ENCODE assay signal across 17 cellular contexts in genomic region chr20:63129991-63130653, GRCh38.
DNase-seq lines count a peak whose midpoint lies in the region; TF ChIP-seq lines count a peak whose summit lies in the region.
"Had no signal": no experiment of that assay in that cellular context is flagged by ENCODE, and none has a peak within 500 bp of the region (broad histone marks: within the 10 kb centered on the region; RNA-seq: fewer than 3 reads in every experiment).

No MANE protein-coding gene starts in this region.

- no peaks in the 10 kb centered on the region for H3K36me3 Mint-ChIP-seq in CD14-positive monocyte
- H3K36me3 Mint-ChIP-seq: stimulated activated effector memory CD8-positive, alpha-beta T cell treated with anti-CD3 and anti-CD28 coated beads, Interleukin-12 subunit alpha, Interleukin-12 subunit beta, amount 100 ng/mL, for 72 hours had no signal

- H3K9me2 ChIP-seq in neural cell (ENCODE audit: insufficient read depth, low read length): no peaks in the 10 kb centered on the region
- no peaks in the 10 kb centered on the region for H3K9me2 ChIP-seq in SK-N-SH

- no peak overlapping the region for H3K4me3 Mint-ChIP-seq in CD14-positive monocyte
- H3K4me3 Mint-ChIP-seq: activated CD4-positive, alpha-beta memory T cell treated with anti-CD3 and anti-CD28 coated beads, Interleukin-2, amount 10 ng/mL, durations not matched to agents 7 days and 5 days; stimulated activated effector memory CD8-positive, alpha-beta T cell treated with anti-CD3 and anti-CD28 coated beads, Interleukin-12 subunit alpha, Interleukin-12 subunit beta, amount 100 ng/mL, for 72 hours had no signal

- no peak overlapping the region for H3K4me2 ChIP-seq in neural cell (ENCODE audit: low read length)
- H3K4me2 ChIP-seq in SK-N-SH: no peak overlapping the region

- CTCF ChIA-PET in SK-N-SH (lab: Yijun Ruan, JAX): no interaction called here

- peak overlapping the region; percentile 17 for H3K27ac ChIP-seq in neural cell (ENCODE audit: low read length)
- no peak overlapping the region for H3K27ac ChIP-seq in SK-N-SH (ENCODE audit: low read depth in 2 of 2, low read length in 1 of 2)
- H3K27ac ChIP-seq: gastrocnemius medialis, ovary, tibial nerve had no signal

- TF ChIP-seq EP300 in neural cell (conservative IDR thresholded peaks at IDR 0.05; ENCODE audit: poor library complexity, severe bottlenecking) (peak; percentile 58), SK-N-SH (IDR thresholded peaks at IDR 0.05; ENCODE audit: borderline replicate concordance in 1 of 2, low read depth in 1 of 2, low read length in 1 of 2) (no peak)

- H4K20me1 ChIP-seq in neural cell (ENCODE audit: insufficient read depth): no peaks in the 10 kb centered on the region
- H4K20me1 ChIP-seq in SK-N-SH (ENCODE audit: insufficient read depth): no peaks in the 10 kb centered on the region

- TF ChIP-seq CTCF in CD14-positive monocyte (IDR thresholded peaks at IDR 0.05): no peak
- no peak for TF ChIP-seq CTCF in neural cell (IDR thresholded peaks at IDR 0.05; ENCODE audit: poor library complexity, severe bottlenecking)
- TF ChIP-seq CTCF in SK-N-SH (IDR thresholded peaks at IDR 0.05): no peak
- no peak for TF ChIP-seq CTCF in GM13976 (IDR thresholded peaks at IDR 0.05; ENCODE audit: borderline replicate concordance, control extremely low read depth, extremely low read depth, insufficient read depth, missing control alignments)

- H3K9me3 ChIP-seq in HAP-1: no peaks in the 10 kb centered on the region
- H3K9me3 ChIP-seq in neural cell (ENCODE audit: low read length): no peaks in the 10 kb centered on the region
- H3K9me3 ChIP-seq in SK-N-SH: no peaks in the 10 kb centered on the region
- H3K9me3 ChIP-seq: gastrocnemius medialis, ovary, tibial nerve had no signal

- peaks cover 0 to 2% (median 0%) of the 10 kb centered on the region in 7 donors for H3K9me3 Mint-ChIP-seq in CD14-positive monocyte
- H3K9me3 Mint-ChIP-seq: activated CD4-positive, alpha-beta memory T cell treated with anti-CD3 and anti-CD28 coated beads, Interleukin-2, amount 10 ng/mL, durations not matched to agents 7 days and 5 days; stimulated activated effector memory CD8-positive, alpha-beta T cell treated with anti-CD3 and anti-CD28 coated beads, Interleukin-12 subunit alpha, Interleukin-12 subunit beta, amount 100 ng/mL, for 72 hours had no signal

- intact Hi-C loops in CD14-positive monocyte (cut with micrococcal nuclease): no loop called here

- in situ Hi-C loops in HAP-1 (cut with MboI; ENCODE audit: low sequenced_read_pairs): no loop called here
- in situ Hi-C loops in GM13976 (cut with MboI; ENCODE audit: low sequenced_read_pairs, unreplicated experiment): no loop called here

- POLR2A ChIA-PET in SK-N-SH (lab: Yijun Ruan, JAX): no interaction called here

- no peak overlapping the region for H3K27ac Mint-ChIP-seq in CD14-positive monocyte
- H3K27ac Mint-ChIP-seq: activated CD4-positive, alpha-beta memory T cell treated with anti-CD3 and anti-CD28 coated beads, Interleukin-2, amount 10 ng/mL, durations not matched to agents 7 days and 5 days; stimulated activated effector memory CD8-positive, alpha-beta T cell treated with anti-CD3 and anti-CD28 coated beads, Interleukin-12 subunit alpha, Interleukin-12 subunit beta, amount 100 ng/mL, for 72 hours had no signal

- H3K4me3 ChIP-seq in HAP-1 (no peak overlapping the region), neural cell (ENCODE audit: low read length) (no peak overlapping the region), SK-N-SH (ENCODE audit: low read depth in 2 of 2, low read length in 1 of 2) (no peak overlapping the region)
- H3K4me3 ChIP-seq: gastrocnemius medialis, ovary, tibial nerve had no signal

- H3K79me2 ChIP-seq in neural cell (replicated peaks; ENCODE audit: insufficient read depth, low read length): no peaks in the 10 kb centered on the region
- H3K79me2 ChIP-seq in SK-N-SH (ENCODE audit: insufficient read depth): no peaks in the 10 kb centered on the region

- 34% methylated on average over 27 of the region's 28 CpGs for WGBS in SK-N-SH (ENCODE audit: low lambda C conversion rate)

- no peak overlapping the region for H2AFZ ChIP-seq in neural cell (ENCODE audit: low read depth, low read length)
- H2AFZ ChIP-seq in SK-N-SH (ENCODE audit: low read depth): no peak overlapping the region

- H3F3A ChIP-seq in neural cell (ENCODE audit: insufficient read depth, low read length, poor library complexity, severe bottlenecking) (no peaks in the 10 kb centered on the region), SK-N-SH (replicated peaks; ENCODE audit: insufficient read depth) (no peaks in the 10 kb centered on the region)

- H3K4me1 Mint-ChIP-seq in CD14-positive monocyte: no peaks in the 10 kb centered on the region
- H3K4me1 Mint-ChIP-seq: activated CD4-positive, alpha-beta memory T cell treated with anti-CD3 and anti-CD28 coated beads, Interleukin-2, amount 10 ng/mL, durations not matched to agents 7 days and 5 days; stimulated activated effector memory CD8-positive, alpha-beta T cell treated with anti-CD3 and anti-CD28 coated beads, Interleukin-12 subunit alpha, Interleukin-12 subunit beta, amount 100 ng/mL, for 72 hours had no signal

- H3K9ac ChIP-seq in neural cell (ENCODE audit: low read length) (no peak overlapping the region), SK-N-SH (no peak overlapping the region)

- no peak for TF ChIP-seq RAD21 in neural cell (conservative IDR thresholded peaks at IDR 0.05)
- TF ChIP-seq RAD21 in SK-N-SH (IDR thresholded peaks at IDR 0.05; ENCODE audit: low read length): no peak

- no peaks in the 10 kb centered on the region for H3K4me1 ChIP-seq in HAP-1
- no peaks in the 10 kb centered on the region for H3K4me1 ChIP-seq in SK-N-SH (ENCODE audit: control insufficient read depth in 1 of 2, insufficient read depth in 2 of 2, low read depth in 1 of 2, low read length in 1 of 2)
- H3K4me1 ChIP-seq: gastrocnemius medialis, tibial nerve had no signal

- no peaks in the 10 kb centered on the region for H3K36me3 ChIP-seq in HAP-1 (replicated peaks)
- no peaks in the 10 kb centered on the region for H3K36me3 ChIP-seq in neural cell (ENCODE audit: insufficient read depth, low read length)
- no peaks in the 10 kb centered on the region for H3K36me3 ChIP-seq in SK-N-SH (replicated peaks in 1 of 2; ENCODE audit: control insufficient read depth in 1 of 2, insufficient read depth in 2 of 2, low read length in 1 of 2)
- H3K36me3 ChIP-seq: gastrocnemius medialis, ovary, tibial nerve had no signal

- H3K27me3 ChIP-seq in HAP-1 (ENCODE audit: low read depth) (peaks cover 9% of the 10 kb centered on the region; the same call in 1 of the 2 replicates), neural cell (ENCODE audit: insufficient read depth, low read depth, low read length) (no peaks in the 10 kb centered on the region), SK-N-SH (ENCODE audit: insufficient read depth) (peaks cover 34% of the 10 kb centered on the region)
- H3K27me3 ChIP-seq: ovary had no signal

- peaks cover 7 to 12% (median 8%) of the 10 kb centered on the region in 3 donors for H3K27me3 Mint-ChIP-seq in CD14-positive monocyte (ENCODE audit: low read depth in 3 of 3)
- H3K27me3 Mint-ChIP-seq: activated CD4-positive, alpha-beta memory T cell treated with anti-CD3 and anti-CD28 coated beads, Interleukin-2, amount 10 ng/mL, durations not matched to agents 7 days and 5 days had no signal

- DNase-seq in CD14-positive monocyte (ENCODE audit: low spot score) (peak; percentile 21), HAP-1 (ENCODE audit: low spot score in 2 of 2) (peak; percentile 14 to 30), glomerular endothelial cell (ENCODE audit: extremely low read depth, low read depth, low spot score) (peak; percentile 45), GM19240 (ENCODE audit: insufficient read length, low spot score) (no peak), SK-N-SH (no peak), NCI-H1417 (lab: John Stamatoyannopoulos, UW) (no peak), GM13976 (ENCODE audit: low spot score) (no peak)
- DNase-seq: activated CD4-positive, alpha-beta memory T cell treated with anti-CD3 and anti-CD28 coated beads, Interleukin-2, amount 10 ng/mL, durations not matched to agents 7 days and 5 days; cerebellar nuclear complex; DMS153; gastrocnemius medialis; KBM-7; NCI-H1092 treated with DMSO at 0.1 percent for 48 hours; ovary had no signal

TF ChIP-seq in neural cell, 6 proteins besides CTCF, POLR2A, EP300 and RAD21:
- TF ChIP-seq POLR2AphosphoS5 (IDR thresholded peaks at IDR 0.05) (peak; percentile 54), TAF1 (IDR thresholded peaks at IDR 0.05; ENCODE audit: low read depth) (no peak)

TF ChIP-seq in SK-N-SH, 30 proteins besides CTCF, POLR2A, EP300 and RAD21 (continues in another document):
- no peak for TF ChIP-seq NRF1 (IDR thresholded peaks at IDR 0.05; ENCODE audit: low read depth, low read length)
- no peak for TF ChIP-seq MXI1 (IDR thresholded peaks at IDR 0.05; ENCODE audit: low read depth, low read length)
- no peak for TF ChIP-seq TAF1 (IDR thresholded peaks at IDR 0.05; ENCODE audit: borderline replicate concordance, low read depth, low read length)
- no peak for TF ChIP-seq RFX5 (IDR thresholded peaks at IDR 0.05; ENCODE audit: low read length)
- no peak for TF ChIP-seq IRF3 (IDR thresholded peaks at IDR 0.05; ENCODE audit: low read depth, low read length)
- TF ChIP-seq FOSL2 (IDR thresholded peaks at IDR 0.05; ENCODE audit: borderline replicate concordance, low read depth): no peak
- TF ChIP-seq PBX3 (IDR thresholded peaks at IDR 0.05): no peak
- no peak for TF ChIP-seq ELF1 (IDR thresholded peaks at IDR 0.05)
- TF ChIP-seq NFIC (IDR thresholded peaks at IDR 0.05; ENCODE audit: borderline replicate concordance): no peak

Comparison
In these comparisons a context has a peak if more than half of its experiments do, and no peak if none do; other contexts are left out.
1. DNase-seq: peak in CD14-positive monocyte (single experiment), HAP-1 (2 of 2) and glomerular endothelial cell (single experiment); none in GM19240 (single experiment), SK-N-SH (single experiment), NCI-H1417 (0 of 3) and GM13976 (single experiment).